ENCODE assay signal across 8 cellular contexts in genomic region chr1:211828584-211829342, GRCh38. TPM values are rescaled to one million over a fixed set of nuclear protein-coding genes. Genes with fewer than 3 reads are reported as not detected.
DNase-seq lines count a peak whose midpoint lies in the region.

No MANE protein-coding gene starts in this region.

- H4K8ac ChIP-seq in neuronal stem cell (ENCODE audit: low read depth, low read length), result no peak overlapping the region

- H2BK5ac ChIP-seq in neuronal stem cell (ENCODE audit: low read length), result no peak overlapping the region

- peak overlapping the region; percentile 84 for H2AFZ ChIP-seq in neuronal stem cell (ENCODE audit: low read length)

- no peaks in the 10 kb centered on the region for H3K27me3 Mint-ChIP-seq in CD8-positive, alpha-beta memory T cell

- H3K14ac ChIP-seq in neuronal stem cell (ENCODE audit: low read length), result no peak overlapping the region

- no peak overlapping the region for H2BK12ac ChIP-seq in neuronal stem cell (ENCODE audit: low read length)

- H3K36me3 Mint-ChIP-seq in CD8-positive, alpha-beta memory T cell, result peaks cover 0 to 18% (median 3%) of the 10 kb centered on the region in 3 donors

- no peak for DNase-seq in CD8-positive, alpha-beta memory T cell
- DNase-seq in NCI-H748 treated with DMSO at 0.1 percent for 48 hours (lab: John Stamatoyannopoulos, UW) (peak; percentile 14), neuronal stem cell (ENCODE audit: low spot score) (no peak), D341Med (ENCODE audit: low spot score) (no peak), NCI-H510A treated with DMSO at 0.1 percent for 48 hours (lab: John Stamatoyannopoulos, UW) (no peak), DMS114 treated with DMSO at 0.1 percent for 48 hours (lab: John Stamatoyannopoulos, UW; ENCODE audit: unreplicated experiment) (no peak)
- DNase-seq in activated CD4-positive, alpha-beta T cell treated with anti-CD3 and anti-CD28 coated beads for 1 hour, result no peak

- peaks cover 54 to 79% (median 68%) of the 10 kb centered on the region in 3 donors for H3K4me1 Mint-ChIP-seq in CD8-positive, alpha-beta memory T cell

- CTCF ChIA-PET in CD8-positive, alpha-beta memory T cell (lab: Charles Lee), result interaction anchor here (1.2 to 2.2 kb wide), 4 partner anchors 12 to 130 kb away, joined by 3 to 6 read pairs (median 4); no protein-coding TSS in a partner anchor

- WGBS in neuronal stem cell (ENCODE audit: extremely low coverage in 2 of 2, insufficient read length in 2 of 2, insufficient replicate concordance in 1 of 2), 2 donors, result no CpG with 5 or more reads among the region's 9 CpGs

- H3K9ac ChIP-seq in duodenal mucosa (ENCODE audit: low read depth in 1 of 2, low read length in 2 of 2) (peak overlapping the region; percentile 52 to 69), neuronal stem cell (ENCODE audit: low read depth, low read length, poor library complexity) (no peak overlapping the region)

- no peak overlapping the region for H3K4ac ChIP-seq in neuronal stem cell (ENCODE audit: low read length)

- H3K4me1 ChIP-seq in CD8-positive, alpha-beta memory T cell (ENCODE audit: insufficient read depth, low read length), result peaks cover 33% of the 10 kb centered on the region
- H3K4me1 ChIP-seq in duodenal mucosa (ENCODE audit: control insufficient read depth in 1 of 2, insufficient read depth in 2 of 2, low read length in 2 of 2), result peaks cover 22 to 23% of the 10 kb centered on the region in 2 donors
- H3K4me1 ChIP-seq in neuronal stem cell (ENCODE audit: control insufficient read depth in 2 of 2, insufficient read depth in 1 of 2, low read depth in 1 of 2, low read length in 2 of 2), result peaks cover 0 to 2% of the 10 kb centered on the region in 2 donors

- no peak overlapping the region for H2AK5ac ChIP-seq in neuronal stem cell (ENCODE audit: low read depth, low read length)

- H2BK120ac ChIP-seq in neuronal stem cell (ENCODE audit: low read depth, low read length), result no peak overlapping the region

- no peaks in the 10 kb centered on the region for H3K9me3 Mint-ChIP-seq in CD8-positive, alpha-beta memory T cell

- H3K4me3 ChIP-seq in CD8-positive, alpha-beta memory T cell (ENCODE audit: low read length), result no peak overlapping the region
- peak overlapping the region; percentile 89 to 91 for H3K4me3 ChIP-seq in duodenal mucosa (ENCODE audit: low read depth in 1 of 2, low read length in 2 of 2)
- peak overlapping the region in 1 of 2 donors; percentile 55 for H3K4me3 ChIP-seq in neuronal stem cell (ENCODE audit: low read length in 2 of 2)

- no peaks in the 10 kb centered on the region for H3K36me3 ChIP-seq in CD8-positive, alpha-beta memory T cell (ENCODE audit: insufficient read depth, low read length)
- H3K36me3 ChIP-seq in duodenal mucosa (ENCODE audit: control insufficient read depth in 1 of 2, insufficient read depth in 2 of 2, low read length in 2 of 2), result peaks cover 0 to 4% of the 10 kb centered on the region in 2 donors
- H3K36me3 ChIP-seq in neuronal stem cell (replicated peaks in 1 of 2; ENCODE audit: control insufficient read depth in 2 of 2, insufficient read depth in 2 of 2, low read length in 2 of 2), result peaks cover 0 to 28% of the 10 kb centered on the region in 2 donors

- no peak overlapping the region for H4K91ac ChIP-seq in neuronal stem cell (ENCODE audit: low read depth, low read length, poor library complexity)

- H3K18ac ChIP-seq in neuronal stem cell (ENCODE audit: low read length), result no peak overlapping the region

- H3K79me1 ChIP-seq in neuronal stem cell (ENCODE audit: low read depth, low read length), result no peaks in the 10 kb centered on the region

- peak overlapping the region; percentile 56 to 97 (median 90) for H3K27ac Mint-ChIP-seq in CD8-positive, alpha-beta memory T cell

- H3K4me3 Mint-ChIP-seq in CD8-positive, alpha-beta memory T cell, result peak overlapping the region; percentile 88 to 98 (median 92)

- no peak overlapping the region for H3K23ac ChIP-seq in neuronal stem cell (ENCODE audit: low read depth, low read length, poor library complexity)

- POLR2A ChIA-PET in CD8-positive, alpha-beta memory T cell (lab: Charles Lee), result interaction anchor here (0.6 to 1.5 kb wide), 2 partner anchors 13 to 250 kb away, joined by 3 to 4 read pairs; partner anchors contain the start of gene SLC30A1

- no peak overlapping the region for H3K27ac ChIP-seq in CD8-positive, alpha-beta memory T cell (ENCODE audit: low read depth, low read length)
- H3K27ac ChIP-seq in duodenal mucosa (ENCODE audit: low read depth, low read length), result no peak overlapping the region
- H3K27ac ChIP-seq in neuronal stem cell (replicated peaks; ENCODE audit: low read length), result no peak overlapping the region

- no peaks in the 10 kb centered on the region for H3K27me3 ChIP-seq in CD8-positive, alpha-beta memory T cell (ENCODE audit: insufficient read depth, low read length, poor library complexity, severe bottlenecking)
- no peaks in the 10 kb centered on the region for H3K27me3 ChIP-seq in duodenal mucosa (ENCODE audit: control insufficient read depth in 1 of 2, insufficient read depth in 2 of 2, low read length in 2 of 2)
- peaks cover 0 to 18% (median 15%) of the 10 kb centered on the region in 3 experiments for H3K27me3 ChIP-seq in neuronal stem cell (ENCODE audit: control insufficient read depth in 3 of 3, insufficient read depth in 3 of 3, low read depth in 1 of 3, low read length in 3 of 3)

- H2BK15ac ChIP-seq in neuronal stem cell (ENCODE audit: low read length), result no peak overlapping the region

- H3K4me2 ChIP-seq in neuronal stem cell (ENCODE audit: insufficient read depth, low read length, poor library complexity, severe bottlenecking), result no peak overlapping the region

- no peaks in the 10 kb centered on the region for H3K9me3 ChIP-seq in CD8-positive, alpha-beta memory T cell (ENCODE audit: low read length)
- H3K9me3 ChIP-seq in duodenal mucosa (ENCODE audit: control insufficient read depth in 1 of 2, low read length in 2 of 2) (no peaks in the 10 kb centered on the region), neuronal stem cell (replicated peaks in 1 of 2; ENCODE audit: control insufficient read depth in 2 of 2, insufficient read depth in 1 of 2, low read depth in 1 of 2, low read length in 2 of 2) (no peaks in the 10 kb centered on the region)

RNA-seq across cellular contexts. Expression of gene LPGAT1, which starts 1.8 kb away (rescaled TPM):
- total RNA-seq in CD8-positive, alpha-beta memory T cell, result 10 to 100 TPM; 25.3 to 28.9 TPM
- polyA plus RNA-seq in CD8-positive, alpha-beta memory T cell, result 25.4 TPM
- 3.4 TPM for polyA plus RNA-seq in neuronal stem cell (2013, experiment 1 of 2)
- polyA plus RNA-seq in neuronal stem cell (2013, experiment 2 of 2), result 3.1 TPM
